ENCODE assay signal across 27 cellular contexts in genomic region chr6:148924226-148924989, GRCh38.
"Had no signal": no experiment of that assay in that cellular context is flagged by ENCODE, and none has a peak within 500 bp of the region (broad histone marks: within the 10 kb centered on the region; RNA-seq: fewer than 3 reads in every experiment).

No MANE protein-coding gene starts in this region.

- H3K4me1 ChIP-seq: testis, transverse colon had no signal

- DNase-seq: activated CD4-positive, alpha-beta T cell treated with anti-CD3 and anti-CD28 coated beads for 48 hours; activated CD4-positive, alpha-beta T cell treated with anti-CD3 and anti-CD28 coated beads, Interleukin-2, amount 50 U/mL, for 48 hours; activated CD8-positive, alpha-beta memory T cell treated with anti-CD3 and anti-CD28 coated beads for 24 hours; activated effector memory CD4-positive, alpha-beta T cell treated with Interleukin-2 at 50 U/mL for 16 hours; activated naive CD4-positive, alpha-beta T cell treated with Interleukin-2 at 50 U/mL for 16 hours; anterior cingulate cortex; caudate nucleus; cortex of kidney; effector memory CD8-positive, alpha-beta T cell; foreskin fibroblast; heart right ventricle; immature natural killer cell; kidney; left colon; naive thymus-derived CD8-positive, alpha-beta T cell; stimulated activated CD4-positive, alpha-beta T cell treated with anti-CD3 and anti-CD28 coated beads, Interleukin-12 subunit alpha, Interleukin-12 subunit beta, amount 100 ng/mL, for 4 hours; stimulated activated CD4-positive, alpha-beta T cell treated with anti-CD3 and anti-CD28 coated beads, Interleukin-4, amount 100 ng/mL, for 1 hour; stimulated activated naive CD8-positive, alpha-beta T cell treated with anti-CD3 and anti-CD28 coated beads, Interleukin-15, Interleukin-2, amounts not matched to agents 100 U/mL and 50 U/mL, for 24 hours; T-helper 1 cell; testis; transverse colon had no signal

- ATAC-seq: activated CD4-positive, CD25-positive, alpha-beta regulatory T cell treated with anti-CD3 and anti-CD28 coated beads, Interleukin-2, amount 50 U/mL, for 24 hours; effector memory CD8-positive, alpha-beta T cell; heart right ventricle; left colon; naive thymus-derived CD8-positive, alpha-beta T cell; sciatic nerve; stimulated activated naive CD8-positive, alpha-beta T cell treated with anti-CD3 and anti-CD28 coated beads, Interleukin-15, Interleukin-2, amounts not matched to agents 100 U/mL and 50 U/mL, for 24 hours had no signal

- H3K27me3 ChIP-seq: heart right ventricle, testis, transverse colon had no signal

- H3K36me3 ChIP-seq: heart right ventricle, transverse colon had no signal

- FAIRE-seq: endothelial cell of umbilical vein, kidney, urothelium cell line had no signal

- H3K4me3 ChIP-seq: heart right ventricle, skin epidermis, testis, transverse colon had no signal

- H3K9me3 ChIP-seq: testis, transverse colon had no signal

- H3K27ac ChIP-seq: heart right ventricle, skin epidermis, testis, transverse colon, VCaP had no signal
